Comparison of ENCODE assay signal across 10 cellular contexts in genomic region chr7:116224492-116225098, GRCh38.
DNase-seq lines count a peak whose midpoint lies in the region; ATAC-seq lines count a peak whose summit lies in the region.
"Had no signal": no experiment of that assay in that cellular context is flagged by ENCODE, and none has a peak within 500 bp of the region (broad histone marks: within the 10 kb centered on the region; RNA-seq: fewer than 3 reads in every experiment).

No MANE protein-coding gene starts in this region.

- no peaks in the 10 kb centered on the region for H3K27me3 Mint-ChIP-seq in activated naive CD8-positive, alpha-beta T cell treated with anti-CD3 and anti-CD28 coated beads, Interleukin-2, amount 50 U/mL, for 24 hours

- H3K36me3 Mint-ChIP-seq in activated naive CD8-positive, alpha-beta T cell treated with anti-CD3 and anti-CD28 coated beads, Interleukin-2, amount 50 U/mL, for 24 hours (ENCODE audit: low read depth) = peaks cover 2% of the 10 kb centered on the region

- H3K27ac Mint-ChIP-seq in activated naive CD8-positive, alpha-beta T cell treated with anti-CD3 and anti-CD28 coated beads, Interleukin-2, amount 50 U/mL, for 24 hours = peak overlapping the region; percentile 76

- H3K4me1 Mint-ChIP-seq in activated naive CD8-positive, alpha-beta T cell treated with anti-CD3 and anti-CD28 coated beads, Interleukin-2, amount 50 U/mL, for 24 hours = peaks cover 89% of the 10 kb centered on the region

- peak overlapping the region; percentile 45 for H3K4me3 Mint-ChIP-seq in activated naive CD8-positive, alpha-beta T cell treated with anti-CD3 and anti-CD28 coated beads, Interleukin-2, amount 50 U/mL, for 24 hours

- no peaks in the 10 kb centered on the region for H3K9me3 Mint-ChIP-seq in activated naive CD8-positive, alpha-beta T cell treated with anti-CD3 and anti-CD28 coated beads, Interleukin-2, amount 50 U/mL, for 24 hours

- in situ Hi-C loops in ACHN (cut with HindIII; ENCODE audit: low pct_ligation_motif_present, low pct_unique_long_range_greater_than_20kb, low sequenced_read_pairs) = no loop called here

- DNase-seq in ACHN (peak; percentile 32), NCI-H146 treated with DMSO at 0.1 percent for 48 hours (lab: John Stamatoyannopoulos, UW; ENCODE audit: unreplicated experiment) (no peak), hippocampal formation (lab: John Stamatoyannopoulos, UW) (no peak), SIG-M5 treated with dmso at 0.1 percent for 504 hours (lab: John Stamatoyannopoulos, UW; ENCODE audit: unreplicated experiment) (no peak)
- no peak for DNase-seq in activated naive CD8-positive, alpha-beta T cell treated with anti-CD3 and anti-CD28 coated beads, Interleukin-2, amount 50 U/mL, for 24 hours
- DNase-seq: NCI-H774; stimulated activated CD8-positive, alpha-beta memory T cell treated with anti-CD3 and anti-CD28 coated beads, Interleukin-4, amount 100 ng/mL, for 48 hours had no signal

- peak; percentile 51 for ATAC-seq in GM19025 (IDR thresholded peaks at IDR 0.05; ENCODE audit: low read depth, unreplicated experiment)
- ATAC-seq in HG02981 (IDR thresholded peaks at IDR 0.05; ENCODE audit: unreplicated experiment) = peak; percentile 56
- ATAC-seq in activated naive CD8-positive, alpha-beta T cell treated with anti-CD3 and anti-CD28 coated beads, Interleukin-2, amount 50 U/mL, for 24 hours = peak; percentile 71
- no peak for ATAC-seq in HG03097 (IDR thresholded peaks at IDR 0.05; ENCODE audit: low FRiP score, unreplicated experiment)
